14 cellular contexts compared by ENCODE assay signal in the genomic region with DNA sequence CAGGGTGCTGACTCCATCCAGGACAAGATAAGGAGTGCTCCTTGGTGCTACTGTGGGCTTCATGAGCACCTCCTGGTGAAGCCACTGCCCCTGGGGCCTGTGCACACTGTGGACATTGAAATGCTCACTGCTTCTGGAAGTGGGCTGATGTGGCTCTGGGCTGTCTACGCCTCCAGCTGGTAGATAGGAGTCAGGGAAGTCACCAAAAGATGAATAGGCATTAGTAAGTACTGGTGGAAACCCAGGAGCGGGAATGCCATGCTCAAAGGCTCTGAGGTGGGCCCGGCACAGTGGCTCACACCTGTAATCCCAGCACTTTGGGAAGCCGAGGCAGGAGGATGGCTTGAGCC. TPM values are rescaled to one million over a fixed set of nuclear protein-coding genes. Genes with fewer than 3 reads are reported as not detected.
"Had no signal": no experiment of that assay in that cellular context is flagged by ENCODE, and none has a peak within 500 bp of the region (broad histone marks: within the 10 kb centered on the region; RNA-seq: fewer than 3 reads in every experiment).

No MANE protein-coding gene starts in this region.

- H3K27ac ChIP-seq: adrenal gland, ovary, stomach, vagina, VCaP had no signal

- H3K27ac Mint-ChIP-seq: activated CD4-positive, alpha-beta memory T cell treated with anti-CD3 and anti-CD28 coated beads, Interleukin-2, amount 10 ng/mL, durations not matched to agents 7 days and 5 days; activated naive CD4-positive, alpha-beta T cell treated with anti-CD3 and anti-CD28 coated beads, Interleukin-2, amount 50 U/mL, for 24 hours; activated T-cell treated with anti-CD3 and anti-CD28 coated beads, Interleukin-2, amount 50 U/mL, for 24 hours; T-helper 1 cell treated with Interleukin-12 subunit alpha and Interleukin-12 subunit beta and Interleukin-4 antibody, amounts not matched to agents 30 μg/mL and 1 μg/mL, for 36 hours had no signal

- H3K36me3 Mint-ChIP-seq: activated naive CD4-positive, alpha-beta T cell treated with anti-CD3 and anti-CD28 coated beads, Interleukin-2, amount 50 U/mL, for 24 hours had no signal

- H3K4me1 Mint-ChIP-seq: activated CD4-positive, alpha-beta memory T cell treated with anti-CD3 and anti-CD28 coated beads, Interleukin-2, amount 10 ng/mL, durations not matched to agents 7 days and 5 days; activated naive CD4-positive, alpha-beta T cell treated with anti-CD3 and anti-CD28 coated beads, Interleukin-2, amount 50 U/mL, for 24 hours; neural crest cell had no signal

- H3K27me3 ChIP-seq: adrenal gland, hepatocyte, ovary, stomach, vagina had no signal

- H3K9me3 ChIP-seq: adrenal gland, ovary, stomach, vagina had no signal

- H3K36me3 ChIP-seq: adrenal gland, ovary, stomach, vagina had no signal

- H3K4me3 Mint-ChIP-seq: activated CD4-positive, alpha-beta memory T cell treated with anti-CD3 and anti-CD28 coated beads, Interleukin-2, amount 10 ng/mL, durations not matched to agents 7 days and 5 days; activated naive CD4-positive, alpha-beta T cell treated with anti-CD3 and anti-CD28 coated beads, Interleukin-2, amount 50 U/mL, for 24 hours; activated T-cell treated with anti-CD3 and anti-CD28 coated beads, Interleukin-2, amount 50 U/mL, for 24 hours; neural crest cell; T-helper 1 cell treated with Interleukin-12 subunit alpha and Interleukin-12 subunit beta and Interleukin-4 antibody, amounts not matched to agents 30 μg/mL and 1 μg/mL, for 36 hours had no signal

- H3K9me3 Mint-ChIP-seq: activated CD4-positive, alpha-beta memory T cell treated with anti-CD3 and anti-CD28 coated beads, Interleukin-2, amount 10 ng/mL, durations not matched to agents 7 days and 5 days; activated naive CD4-positive, alpha-beta T cell treated with anti-CD3 and anti-CD28 coated beads, Interleukin-2, amount 50 U/mL, for 24 hours; activated T-cell treated with anti-CD3 and anti-CD28 coated beads, Interleukin-2, amount 50 U/mL, for 24 hours; neural crest cell; T-helper 1 cell treated with Interleukin-12 subunit alpha and Interleukin-12 subunit beta and Interleukin-4 antibody, amounts not matched to agents 30 μg/mL and 1 μg/mL, for 36 hours had no signal

- FAIRE-seq: colon, endometrium had no signal

- H3K4me3 ChIP-seq: adrenal gland, hepatocyte, ovary, stomach, vagina had no signal

- H3K4me1 ChIP-seq: vagina had no signal

RNA-seq across cellular contexts. Expression of gene EPCAM, which starts 45.3 kb away (rescaled TPM):
- total RNA-seq: activated CD4-positive, alpha-beta memory T cell treated with anti-CD3 and anti-CD28 coated beads, Interleukin-2, amount 10 ng/mL, durations not matched to agents 7 days and 5 days; left ventricle myocardium superior had no signal
